ENCODE assay signal across 1 cellular context in the genomic region with DNA sequence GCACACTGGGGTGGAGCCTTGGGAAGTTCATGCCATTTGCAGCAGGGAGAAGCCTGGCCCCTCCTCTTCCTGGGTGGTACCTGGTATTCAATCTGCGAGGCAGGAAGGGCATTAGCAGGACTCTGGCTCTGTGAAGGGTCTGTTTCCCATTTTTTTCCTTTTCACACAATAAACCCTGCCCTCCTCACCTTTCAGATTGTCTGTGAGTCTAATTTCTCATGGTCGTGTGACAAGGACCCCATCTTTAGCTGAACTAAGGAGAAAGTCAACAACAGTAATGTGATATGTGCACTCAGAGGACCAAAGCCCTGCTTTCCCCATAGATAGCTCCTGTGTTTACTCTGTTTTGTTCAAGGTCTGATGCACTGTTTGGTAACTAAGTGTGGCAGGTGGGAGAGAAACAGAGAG.
TF ChIP-seq lines count a peak whose summit lies in the region.

No MANE protein-coding gene starts in this region.

TF ChIP-seq in HepG2, 621 proteins besides CTCF, POLR2A, EP300 and RAD21 (continued from another document and continues in another):
- TF ChIP-seq, protein P1, sequence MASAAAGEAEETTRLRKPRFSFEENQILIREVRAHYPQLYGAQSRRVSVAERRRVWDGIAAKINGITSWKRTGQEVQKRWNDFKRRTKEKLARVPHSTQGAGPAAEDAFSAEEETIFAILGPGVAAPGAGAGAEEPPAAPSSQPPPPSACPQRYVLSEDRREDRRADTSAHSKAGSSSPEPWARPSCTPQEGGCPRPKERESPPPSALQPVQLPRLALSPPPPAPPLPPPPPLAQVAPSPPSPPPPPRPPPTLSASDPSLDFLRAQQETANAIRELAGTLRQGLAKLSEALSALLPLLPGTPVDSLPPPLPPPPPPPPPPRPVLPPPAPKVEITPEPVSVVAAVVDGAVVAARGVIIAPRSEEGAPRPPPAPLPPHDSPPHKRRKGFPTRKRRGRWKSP (CRISPR knock-in tag; IDR thresholded peaks at IDR 0.05): no peak; the same call in 1 of the 2 replicates
- no peak for TF ChIP-seq ZSCAN12 (CRISPR knock-in tag; IDR thresholded peaks at IDR 0.05)
- TF ChIP-seq ZNF530 (CRISPR knock-in tag; IDR thresholded peaks at IDR 0.05; ENCODE audit: low read depth): no peak
- peak; percentile 19; the same call in 1 of the 2 replicates for TF ChIP-seq UBTF (CRISPR knock-in tag; IDR thresholded peaks at IDR 0.05)
- TF ChIP-seq CEBPB (IDR thresholded peaks at IDR 0.05; ENCODE audit: borderline replicate concordance, low read depth, low read length): peak; percentile 68
- no peak for TF ChIP-seq KMT2A (CRISPR knock-in tag; IDR thresholded peaks at IDR 0.05)
- TF ChIP-seq ZNF597 (CRISPR knock-in tag; IDR thresholded peaks at IDR 0.05): no peak
- no peak for TF ChIP-seq ZNF790 (CRISPR knock-in tag; IDR thresholded peaks at IDR 0.05; ENCODE audit: borderline replicate concordance)
- peak; percentile 82 for TF ChIP-seq TEAD3 (CRISPR knock-in tag; optimal IDR thresholded peaks at IDR 0.05; ENCODE audit: borderline replicate concordance)
- TF ChIP-seq HOXD1 (CRISPR knock-in tag; IDR thresholded peaks at IDR 0.05): no peak
- TF ChIP-seq, protein P2, sequence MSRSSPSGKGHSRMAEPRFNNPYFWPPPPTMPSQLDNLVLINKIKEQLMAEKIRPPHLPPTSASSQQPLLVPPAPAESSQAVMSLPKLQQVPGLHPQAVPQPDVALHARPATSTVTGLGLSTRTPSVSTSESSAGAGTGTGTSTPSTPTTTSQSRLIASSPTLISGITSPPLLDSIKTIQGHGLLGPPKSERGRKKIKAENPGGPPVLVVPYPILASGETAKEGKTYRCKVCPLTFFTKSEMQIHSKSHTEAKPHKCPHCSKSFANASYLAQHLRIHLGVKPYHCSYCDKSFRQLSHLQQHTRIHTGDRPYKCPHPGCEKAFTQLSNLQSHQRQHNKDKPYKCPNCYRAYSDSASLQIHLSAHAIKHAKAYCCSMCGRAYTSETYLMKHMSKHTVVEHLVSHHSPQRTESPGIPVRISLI (CRISPR knock-in tag; IDR thresholded peaks at IDR 0.05; ENCODE audit: borderline replicate concordance): peak; percentile 69; the same call in 1 of the 2 replicates
- peak; percentile 70; the same call in 1 of the 2 replicates for TF ChIP-seq NFKBIZ (CRISPR knock-in tag; IDR thresholded peaks at IDR 0.05)
- TF ChIP-seq YEATS4 (CRISPR knock-in tag; IDR thresholded peaks at IDR 0.05; ENCODE audit: borderline replicate concordance): peak; percentile 54; the same call in 1 of the 2 replicates
- TF ChIP-seq, protein P3, sequence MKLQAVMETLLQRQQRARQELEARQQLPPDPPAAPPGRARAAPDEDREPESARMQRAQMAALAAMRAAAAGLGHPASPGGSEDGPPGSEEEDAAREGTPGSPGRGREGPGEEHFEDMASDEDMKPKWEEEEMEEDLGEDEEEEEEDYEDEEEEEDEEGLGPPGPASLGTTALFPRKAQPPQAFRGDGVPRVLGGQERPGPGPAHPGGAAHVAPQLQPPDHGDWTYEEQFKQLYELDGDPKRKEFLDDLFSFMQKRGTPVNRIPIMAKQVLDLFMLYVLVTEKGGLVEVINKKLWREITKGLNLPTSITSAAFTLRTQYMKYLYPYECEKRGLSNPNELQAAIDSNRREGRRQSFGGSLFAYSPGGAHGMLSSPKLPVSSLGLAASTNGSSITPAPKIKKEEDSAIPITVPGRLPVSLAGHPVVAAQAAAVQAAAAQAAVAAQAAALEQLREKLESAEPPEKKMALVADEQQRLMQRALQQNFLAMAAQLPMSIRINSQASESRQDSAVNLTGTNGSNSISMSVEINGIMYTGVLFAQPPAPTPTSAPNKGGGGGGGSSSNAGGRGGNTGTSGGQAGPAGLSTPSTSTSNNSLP (IDR thresholded peaks at IDR 0.05; ENCODE audit: low read depth, low read length): peak; percentile 55; the same call in 1 of the 2 replicates
- peak; percentile 82 for TF ChIP-seq FOXK1 (CRISPR knock-in tag; IDR thresholded peaks at IDR 0.05; ENCODE audit: borderline replicate concordance, low read depth)
- TF ChIP-seq PBX2 (CRISPR knock-in tag; IDR thresholded peaks at IDR 0.05): no peak
- TF ChIP-seq, protein P4, sequence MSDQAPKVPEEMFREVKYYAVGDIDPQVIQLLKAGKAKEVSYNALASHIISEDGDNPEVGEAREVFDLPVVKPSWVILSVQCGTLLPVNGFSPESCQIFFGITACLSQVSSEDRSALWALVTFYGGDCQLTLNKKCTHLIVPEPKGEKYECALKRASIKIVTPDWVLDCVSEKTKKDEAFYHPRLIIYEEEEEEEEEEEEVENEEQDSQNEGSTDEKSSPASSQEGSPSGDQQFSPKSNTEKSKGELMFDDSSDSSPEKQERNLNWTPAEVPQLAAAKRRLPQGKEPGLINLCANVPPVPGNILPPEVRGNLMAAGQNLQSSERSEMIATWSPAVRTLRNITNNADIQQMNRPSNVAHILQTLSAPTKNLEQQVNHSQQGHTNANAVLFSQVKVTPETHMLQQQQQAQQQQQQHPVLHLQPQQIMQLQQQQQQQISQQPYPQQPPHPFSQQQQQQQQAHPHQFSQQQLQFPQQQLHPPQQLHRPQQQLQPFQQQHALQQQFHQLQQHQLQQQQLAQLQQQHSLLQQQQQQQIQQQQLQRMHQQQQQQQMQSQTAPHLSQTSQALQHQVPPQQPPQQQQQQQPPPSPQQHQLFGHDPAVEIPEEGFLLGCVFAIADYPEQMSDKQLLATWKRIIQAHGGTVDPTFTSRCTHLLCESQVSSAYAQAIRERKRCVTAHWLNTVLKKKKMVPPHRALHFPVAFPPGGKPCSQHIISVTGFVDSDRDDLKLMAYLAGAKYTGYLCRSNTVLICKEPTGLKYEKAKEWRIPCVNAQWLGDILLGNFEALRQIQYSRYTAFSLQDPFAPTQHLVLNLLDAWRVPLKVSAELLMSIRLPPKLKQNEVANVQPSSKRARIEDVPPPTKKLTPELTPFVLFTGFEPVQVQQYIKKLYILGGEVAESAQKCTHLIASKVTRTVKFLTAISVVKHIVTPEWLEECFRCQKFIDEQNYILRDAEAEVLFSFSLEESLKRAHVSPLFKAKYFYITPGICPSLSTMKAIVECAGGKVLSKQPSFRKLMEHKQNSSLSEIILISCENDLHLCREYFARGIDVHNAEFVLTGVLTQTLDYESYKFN (CRISPR knock-in tag; conservative IDR thresholded peaks at IDR 0.05): peak; percentile 86
- peak; percentile 46 for TF ChIP-seq GABPA (IDR thresholded peaks at IDR 0.05; ENCODE audit: low read depth, low read length)
- TF ChIP-seq GABPA (CRISPR knock-in tag; IDR thresholded peaks at IDR 0.05; ENCODE audit: low read depth): peak; percentile 83
- TF ChIP-seq ZFP1 (CRISPR knock-in tag; IDR thresholded peaks at IDR 0.05): 0 out of 2 replicates have a peak, but pooled peaks have one; percentile 37
- TF ChIP-seq DMAP1 (CRISPR knock-in tag; IDR thresholded peaks at IDR 0.05): peak; percentile 52; the same call in 1 of the 2 replicates
- no peak for TF ChIP-seq THYN1 (CRISPR knock-in tag; IDR thresholded peaks at IDR 0.05; ENCODE audit: borderline replicate concordance, low read depth)
- peak; percentile 77 for TF ChIP-seq GABPB1 (CRISPR knock-in tag; IDR thresholded peaks at IDR 0.05)
- TF ChIP-seq ZNF282 (IDR thresholded peaks at IDR 0.05; ENCODE audit: partially characterized antibody): no peak
- TF ChIP-seq ZZZ3 (CRISPR knock-in tag; IDR thresholded peaks at IDR 0.05; ENCODE audit: borderline replicate concordance): no peak
- TF ChIP-seq HOMEZ (CRISPR knock-in tag; IDR thresholded peaks at IDR 0.05; ENCODE audit: low read depth): 0 out of 2 replicates have a peak, but pooled peaks have one; percentile 75
- TF ChIP-seq ZNF761 (CRISPR knock-in tag; conservative IDR thresholded peaks at IDR 0.05): 0 out of 2 replicates have a peak, but pooled peaks have one; percentile 54
- TF ChIP-seq DNMT1 (CRISPR knock-in tag; IDR thresholded peaks at IDR 0.05): no peak
- TF ChIP-seq, protein P5, sequence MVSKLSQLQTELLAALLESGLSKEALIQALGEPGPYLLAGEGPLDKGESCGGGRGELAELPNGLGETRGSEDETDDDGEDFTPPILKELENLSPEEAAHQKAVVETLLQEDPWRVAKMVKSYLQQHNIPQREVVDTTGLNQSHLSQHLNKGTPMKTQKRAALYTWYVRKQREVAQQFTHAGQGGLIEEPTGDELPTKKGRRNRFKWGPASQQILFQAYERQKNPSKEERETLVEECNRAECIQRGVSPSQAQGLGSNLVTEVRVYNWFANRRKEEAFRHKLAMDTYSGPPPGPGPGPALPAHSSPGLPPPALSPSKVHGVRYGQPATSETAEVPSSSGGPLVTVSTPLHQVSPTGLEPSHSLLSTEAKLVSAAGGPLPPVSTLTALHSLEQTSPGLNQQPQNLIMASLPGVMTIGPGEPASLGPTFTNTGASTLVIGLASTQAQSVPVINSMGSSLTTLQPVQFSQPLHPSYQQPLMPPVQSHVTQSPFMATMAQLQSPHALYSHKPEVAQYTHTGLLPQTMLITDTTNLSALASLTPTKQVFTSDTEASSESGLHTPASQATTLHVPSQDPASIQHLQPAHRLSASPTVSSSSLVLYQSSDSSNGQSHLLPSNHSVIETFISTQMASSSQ (IDR thresholded peaks at IDR 0.05; ENCODE audit: low read depth): no peak
- TF ChIP-seq, protein P5 (CRISPR knock-in tag; IDR thresholded peaks at IDR 0.05; ENCODE audit: borderline replicate concordance): peak; percentile 49; the same call in 1 of the 2 replicates
- TF ChIP-seq ZNF772 (CRISPR knock-in tag; IDR thresholded peaks at IDR 0.05): no peak
- peak; percentile 49; the same call in 1 of the 2 replicates for TF ChIP-seq ELF1 (CRISPR knock-in tag; IDR thresholded peaks at IDR 0.05)
- TF ChIP-seq LCORL (IDR thresholded peaks at IDR 0.05): no peak
- no peak; the same call in none of the 2 replicates for TF ChIP-seq LCORL (CRISPR knock-in tag; IDR thresholded peaks at IDR 0.05)
- TF ChIP-seq ZBTB7B (CRISPR knock-in tag; IDR thresholded peaks at IDR 0.05): peak; percentile 57; the same call in 1 of the 2 replicates
- TF ChIP-seq SMARCE1 (IDR thresholded peaks at IDR 0.05; ENCODE audit: borderline replicate concordance): no peak
- TF ChIP-seq KAT7 (CRISPR knock-in tag; IDR thresholded peaks at IDR 0.05; ENCODE audit: borderline replicate concordance): 0 out of 2 replicates have a peak, but pooled peaks have one; percentile 22
- no peak for TF ChIP-seq SP1 (IDR thresholded peaks at IDR 0.05)
- 0 out of 2 replicates have a peak, but pooled peaks have one; percentile 53 for TF ChIP-seq SP1 (CRISPR knock-in tag; IDR thresholded peaks at IDR 0.05)
- TF ChIP-seq FOXA3 (CRISPR knock-in tag; IDR thresholded peaks at IDR 0.05): peak; percentile 96
